Comparison of ENCODE assay signal across 30 cellular contexts in the genomic region with DNA sequence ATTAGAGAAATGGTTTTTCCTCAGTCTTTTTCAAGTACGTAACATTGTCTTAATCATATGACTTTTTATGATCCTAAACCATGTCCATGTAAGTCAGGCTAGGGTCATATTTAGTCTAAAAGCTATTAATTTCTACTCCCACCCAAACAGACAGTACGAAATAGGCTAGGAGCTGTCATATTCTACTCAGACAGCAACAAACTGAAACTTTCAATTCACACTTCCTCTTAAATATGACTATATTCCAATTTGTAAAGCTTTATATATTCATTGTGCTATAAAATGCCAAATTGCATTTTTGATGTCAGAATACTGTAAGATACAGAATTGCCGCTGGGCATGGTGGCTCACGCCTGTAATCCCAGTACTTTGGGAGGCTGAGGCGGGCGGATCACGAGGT.
"Had no signal": no experiment of that assay in that cellular context is flagged by ENCODE, and none has a peak within 500 bp of the region (broad histone marks: within the 10 kb centered on the region; RNA-seq: fewer than 3 reads in every experiment).

No MANE protein-coding gene starts in this region.

- H3K4me3 ChIP-seq: colonic mucosa, esophagus squamous epithelium, heart right ventricle, left lung, mucosa of descending colon, neural progenitor cell, psoas muscle, skin epidermis, spleen, thoracic aorta, tibial nerve, upper lobe of left lung, uterus had no signal

- H3K27ac ChIP-seq: colonic mucosa, esophagus squamous epithelium, heart right ventricle, left lung, neural progenitor cell, psoas muscle, skin epidermis, spleen, thoracic aorta, tibial nerve, upper lobe of left lung, uterus had no signal

- FAIRE-seq: endometrium, islet of Langerhans had no signal

- H3K9me3 ChIP-seq: colonic mucosa, esophagus squamous epithelium, heart right ventricle, left lung, mucosa of descending colon, psoas muscle, spleen, thoracic aorta, tibial nerve, upper lobe of left lung, uterus had no signal

- DNase-seq: colonic mucosa; effector memory CD4-positive, alpha-beta T cell; erythroblast; esophagus squamous epithelium; foreskin melanocyte; glutamatergic neuron; heart right ventricle; hippocampal formation; left cardiac atrium; left lung; mesenchymal stem cell; mucosa of descending colon; naive B cell; psoas muscle; right cardiac atrium; spleen; stimulated activated CD4-positive, alpha-beta T cell treated with anti-CD3 and anti-CD28 coated beads, Interleukin-4, amount 100 ng/mL, for 4 hours; stimulated activated naive B cell treated with anti-CD40 and anti-IgM and Interleukin-4, amounts not matched to agents 10 μg/mL and 1 μg/mL and 100 μg/mL, for 72 hours; upper lobe of left lung; uterus had no signal

- H3K4me2 ChIP-seq: neural progenitor cell had no signal

- H3K9me3 Mint-ChIP-seq: dendritic cell treated with granulocyte-macrophage colony-stimulating factor and Interleukin-4, amounts not matched to agents 40 ng/mL and 50 ng/mL, for 4 days; mesothelial cell of epicardium; naive B cell; natural killer cell treated with Interleukin-12 subunit alpha and Interleukin-12 subunit beta and Interleukin-15 and Interleukin-18, amount 100 ng/mL, for 72 hours; neural progenitor cell; stimulated activated naive B cell treated with anti-CD40 and anti-IgM and Interleukin-4, amounts not matched to agents 10 μg/mL and 1 μg/mL and 100 μg/mL, for 72 hours; stimulated activated naive CD8-positive, alpha-beta T cell treated with anti-CD3 and anti-CD28 coated beads, Interleukin-15, Interleukin-2, amounts not matched to agents 100 ng/mL and 50 ng/mL, for 24 hours had no signal

- H3K9ac ChIP-seq: neural progenitor cell had no signal

- H3K27ac Mint-ChIP-seq: dendritic cell treated with granulocyte-macrophage colony-stimulating factor and Interleukin-4, amounts not matched to agents 40 ng/mL and 50 ng/mL, for 4 days; mesothelial cell of epicardium; natural killer cell treated with Interleukin-12 subunit alpha and Interleukin-12 subunit beta and Interleukin-15 and Interleukin-18, amount 100 ng/mL, for 72 hours; neural progenitor cell; stimulated activated naive B cell treated with anti-CD40 and anti-IgM and Interleukin-4, amounts not matched to agents 10 μg/mL and 1 μg/mL and 100 μg/mL, for 72 hours; stimulated activated naive CD8-positive, alpha-beta T cell treated with anti-CD3 and anti-CD28 coated beads, Interleukin-15, Interleukin-2, amounts not matched to agents 100 ng/mL and 50 ng/mL, for 24 hours had no signal

- H3K4me3 Mint-ChIP-seq: dendritic cell treated with granulocyte-macrophage colony-stimulating factor and Interleukin-4, amounts not matched to agents 40 ng/mL and 50 ng/mL, for 4 days; mesothelial cell of epicardium; natural killer cell treated with Interleukin-12 subunit alpha and Interleukin-12 subunit beta and Interleukin-15 and Interleukin-18, amount 100 ng/mL, for 72 hours; neural progenitor cell; stimulated activated naive B cell treated with anti-CD40 and anti-IgM and Interleukin-4, amounts not matched to agents 10 μg/mL and 1 μg/mL and 100 μg/mL, for 72 hours; stimulated activated naive CD8-positive, alpha-beta T cell treated with anti-CD3 and anti-CD28 coated beads, Interleukin-15, Interleukin-2, amounts not matched to agents 100 ng/mL and 50 ng/mL, for 24 hours had no signal

- ATAC-seq: heart right ventricle; left cardiac atrium; left lung; mucosa of descending colon; natural killer cell treated with Interleukin-12 subunit alpha and Interleukin-12 subunit beta and Interleukin-15 and Interleukin-18, amount 100 ng/mL, for 72 hours; psoas muscle; right cardiac atrium; stimulated activated naive B cell treated with anti-CD40 and anti-IgM and Interleukin-4, amounts not matched to agents 10 μg/mL and 1 μg/mL and 100 μg/mL, for 72 hours had no signal

- H3K27me3 Mint-ChIP-seq: dendritic cell treated with granulocyte-macrophage colony-stimulating factor and Interleukin-4, amounts not matched to agents 40 ng/mL and 50 ng/mL, for 4 days; naive B cell; natural killer cell treated with Interleukin-12 subunit alpha and Interleukin-12 subunit beta and Interleukin-15 and Interleukin-18, amount 100 ng/mL, for 72 hours; stimulated activated naive B cell treated with anti-CD40 and anti-IgM and Interleukin-4, amounts not matched to agents 10 μg/mL and 1 μg/mL and 100 μg/mL, for 72 hours; stimulated activated naive CD8-positive, alpha-beta T cell treated with anti-CD3 and anti-CD28 coated beads, Interleukin-15, Interleukin-2, amounts not matched to agents 100 ng/mL and 50 ng/mL, for 24 hours had no signal

- H2AFZ ChIP-seq: neural progenitor cell had no signal

- H3K36me3 ChIP-seq: colonic mucosa, thoracic aorta, uterus had no signal

- H3K27me3 ChIP-seq: colonic mucosa, esophagus squamous epithelium, heart right ventricle, left lung, neural progenitor cell, spleen, tibial nerve, upper lobe of left lung, uterus had no signal
